In genomic region chr3:46092704-46093085, GRCh38 we compare ENCODE assay signal across 11 cellular contexts.
DNase-seq lines count a peak whose midpoint lies in the region; ATAC-seq and TF ChIP-seq lines count a peak whose summit lies in the region.
"Had no signal": no experiment of that assay in that cellular context is flagged by ENCODE, and none has a peak within 500 bp of the region (broad histone marks: within the 10 kb centered on the region; RNA-seq: fewer than 3 reads in every experiment).

No MANE protein-coding gene starts in this region.

- H3K4me1 ChIP-seq in BLaER1 treated with 17β-estradiol and CSF1 and Interleukin-3, amounts not matched to agents 10 nM and 100 nM, result peaks cover 54 to 100% (median 96%) of the 10 kb centered on the region in 10 experiments
- H3K4me1 ChIP-seq in GM23338 (ENCODE audit: insufficient read depth), result no peaks in the 10 kb centered on the region
- H3K4me1 ChIP-seq: parathyroid adenoma had no signal

- no peak overlapping the region for H3K4me3 ChIP-seq in BLaER1 treated with 17β-estradiol and CSF1 and Interleukin-3, amounts not matched to agents 10 nM and 100 nM
- H3K4me3 ChIP-seq in GM23338, result no peak overlapping the region

- H3K4me1 Mint-ChIP-seq in GM23338, result no peaks in the 10 kb centered on the region

- peaks cover 0 to 27% (median 5%) of the 10 kb centered on the region in 11 experiments; a peak in 11 of 22 replicates for H3K9me3 ChIP-seq in BLaER1 treated with 17β-estradiol and CSF1 and Interleukin-3, amounts not matched to agents 10 nM and 100 nM (replicated peaks in 1 of 11)

- peak; percentile 47 for ATAC-seq in GM18907 (IDR thresholded peaks at IDR 0.05; ENCODE audit: unreplicated experiment)
- ATAC-seq in HG02588 (IDR thresholded peaks at IDR 0.05; ENCODE audit: unreplicated experiment), result peak; percentile 36
- no peak for ATAC-seq in GM23338

- DNase-seq in NAMALWA (ENCODE audit: low spot score), result peak; percentile 51
- DNase-seq in RKO (ENCODE audit: low spot score), result no peak
- DNase-seq in stimulated activated CD4-positive, alpha-beta T cell treated with anti-CD3 and anti-CD28 coated beads, Interleukin-4, amount 100 ng/mL, for 4 hours, result no peak
- no peak for DNase-seq in SW480 (ENCODE audit: low spot score)
- DNase-seq in GM23338 (ENCODE audit: low spot score), result no peak
- DNase-seq: GOT3, NCI-H1092 had no signal

- H3K36me3 Mint-ChIP-seq in GM23338 (ENCODE audit: low read depth), result no peaks in the 10 kb centered on the region

- no peak overlapping the region for H3K4me3 Mint-ChIP-seq in GM23338

- peak overlapping the region; percentile 89 to 100 (median 97) for H3K27ac ChIP-seq in BLaER1 treated with 17β-estradiol and CSF1 and Interleukin-3, amounts not matched to agents 10 nM and 100 nM
- H3K27ac ChIP-seq in GM23338 (ENCODE audit: low read depth), result no peak overlapping the region
- H3K27ac ChIP-seq: parathyroid adenoma had no signal

- H3K79me2 ChIP-seq in GM23338 (replicated peaks; ENCODE audit: insufficient read depth), result no peaks in the 10 kb centered on the region
- H3K79me2 ChIP-seq: parathyroid adenoma had no signal

- H3K4me2 ChIP-seq in BLaER1 treated with 17β-estradiol and CSF1 and Interleukin-3, amounts not matched to agents 10 nM and 100 nM, result peak overlapping the region; percentile 53 to 90 (median 82)
- H3K4me2 ChIP-seq in GM23338, result no peak overlapping the region

- H3K27me3 ChIP-seq in BLaER1 treated with 17β-estradiol and CSF1 and Interleukin-3, amounts not matched to agents 10 nM and 100 nM, result no peaks in the 10 kb centered on the region
- H3K27me3 ChIP-seq in GM23338 (ENCODE audit: insufficient read depth), result no peaks in the 10 kb centered on the region

- no peak for TF ChIP-seq CTCF in GM23338 (conservative IDR thresholded peaks at IDR 0.05; ENCODE audit: low read depth in 2 of 2)

- H3K9me3 Mint-ChIP-seq in GM23338, result 0 out of 3 replicates have a peak, but pooled peaks cover 9% of the 10 kb centered on the region

- peaks cover 9% of the 10 kb centered on the region for H3K9me2 ChIP-seq in GM23338 (ENCODE audit: insufficient read depth)

- H3K9ac ChIP-seq in BLaER1 treated with 17β-estradiol and CSF1 and Interleukin-3, amounts not matched to agents 10 nM and 100 nM, result peak overlapping the region in 8 of 11 experiments; percentile 10 to 81 (median 42); a peak in 11 of 22 replicates
- H3K9ac ChIP-seq: parathyroid adenoma had no signal

- H3K36me3 ChIP-seq in BLaER1 treated with 17β-estradiol and CSF1 and Interleukin-3, amounts not matched to agents 10 nM and 100 nM, result no peaks in the 10 kb centered on the region
- no peaks in the 10 kb centered on the region for H3K36me3 ChIP-seq in GM23338 (ENCODE audit: insufficient read depth)

- H2AFZ ChIP-seq in GM23338, result no peak overlapping the region
- H2AFZ ChIP-seq: parathyroid adenoma had no signal

- no peaks in the 10 kb centered on the region for H4K20me1 ChIP-seq in BLaER1 treated with 17β-estradiol and CSF1 and Interleukin-3, amounts not matched to agents 10 nM and 100 nM
- no peaks in the 10 kb centered on the region for H4K20me1 ChIP-seq in GM23338 (replicated peaks; ENCODE audit: insufficient read depth)

- H3F3A ChIP-seq in GM23338 (replicated peaks; ENCODE audit: low read depth), result no peaks in the 10 kb centered on the region

- H3K27ac Mint-ChIP-seq in GM23338, result no peak overlapping the region

- H3K27me3 Mint-ChIP-seq in GM23338 (ENCODE audit: insufficient read depth, low read depth, poor library complexity), result peaks cover 9% of the 10 kb centered on the region

TF ChIP-seq in GM23338, 12 proteins besides CTCF, POLR2A, EP300 and RAD21 (continues in another document):
- TF ChIP-seq POLR2AphosphoS5 (IDR thresholded peaks at IDR 0.05; ENCODE audit: low read depth), result no peak
- TF ChIP-seq CREB1 (CRISPR knock-in tag; IDR thresholded peaks at IDR 0.05; ENCODE audit: low read depth), result no peak
- no peak for TF ChIP-seq STAT1 (IDR thresholded peaks at IDR 0.05; ENCODE audit: unreplicated experiment)
- no peak for TF ChIP-seq ETS1 (IDR thresholded peaks at IDR 0.05)
- TF ChIP-seq ZNF114 (CRISPR knock-in tag; IDR thresholded peaks at IDR 0.05), result no peak
- TF ChIP-seq EZH2 (IDR thresholded peaks at IDR 0.05; ENCODE audit: low read depth, unreplicated experiment), result no peak
- no peak for TF ChIP-seq EZH2phosphoT487 (IDR thresholded peaks at IDR 0.05; ENCODE audit: unreplicated experiment)
- TF ChIP-seq REST (IDR thresholded peaks at IDR 0.05; ENCODE audit: unreplicated experiment), result no peak
- no peak for TF ChIP-seq ZNF331 (CRISPR knock-in tag; IDR thresholded peaks at IDR 0.05; ENCODE audit: low read depth)
